Comparison of ENCODE assay signal across 31 cellular contexts in the genomic region with DNA sequence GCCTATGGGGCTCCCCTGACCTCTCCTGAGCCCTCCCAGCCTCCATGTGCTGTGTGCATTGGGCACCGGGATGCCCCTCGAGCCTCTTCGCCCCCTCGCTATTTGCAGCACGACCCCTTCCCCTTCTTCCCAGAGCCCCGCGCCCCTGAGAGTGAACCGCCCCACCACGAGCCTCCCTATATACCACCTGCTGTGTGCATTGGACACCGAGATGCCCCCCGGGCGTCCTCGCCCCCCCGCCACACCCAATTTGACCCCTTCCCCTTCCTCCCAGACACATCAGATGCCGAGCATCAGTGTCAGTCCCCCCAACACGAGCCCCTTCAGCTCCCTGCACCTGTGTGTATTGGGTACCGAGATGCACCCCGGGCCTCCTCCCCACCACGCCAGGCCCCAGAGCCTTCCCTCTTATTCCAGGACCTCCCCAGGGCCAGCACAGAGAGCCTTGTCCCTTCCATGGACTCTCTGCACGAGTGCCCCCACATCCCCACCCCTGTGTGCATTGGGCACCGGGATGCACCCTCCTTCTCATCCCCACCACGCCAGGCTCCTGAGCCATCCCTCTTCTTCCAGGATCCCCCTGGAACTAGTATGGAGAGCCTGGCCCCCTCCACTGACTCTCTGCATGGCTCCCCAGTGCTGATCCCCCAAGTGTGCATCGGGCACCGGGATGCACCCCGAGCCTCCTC.
"Had no signal": no experiment of that assay in that cellular context is flagged by ENCODE, and none has a peak within 500 bp of the region (broad histone marks: within the 10 kb centered on the region; RNA-seq: fewer than 3 reads in every experiment).

No MANE protein-coding gene starts in this region.

- H3K9me3 Mint-ChIP-seq: activated CD4-positive, alpha-beta memory T cell treated with anti-CD3 and anti-CD28 coated beads, Interleukin-2, amount 10 ng/mL, durations not matched to agents 7 days and 5 days; activated naive CD4-positive, alpha-beta T cell treated with anti-CD3 and anti-CD28 coated beads, Interleukin-2, amount 50 U/mL, for 24 hours; activated naive CD8-positive, alpha-beta T cell treated with anti-CD3 and anti-CD28 coated beads, Interleukin-2, amount 10 ng/mL, durations not matched to agents 7 days and 5 days; activated T-cell treated with anti-CD3 and anti-CD28 coated beads, Interleukin-2, amount 50 U/mL, for 72 hours; activated T-helper 2 cell treated with anti-CD3 and anti-CD28 coated beads, Interferon-gamma antibody, Interleukin-2, Interleukin-4, amounts not matched to agents 10 μg/mL and 5 μg/mL and 100 μg/mL, durations not matched to agents 14 hours and 24 hours and 36 hours had no signal

- H3K27ac Mint-ChIP-seq: activated CD4-positive, alpha-beta memory T cell treated with anti-CD3 and anti-CD28 coated beads, Interleukin-2, amount 10 ng/mL, durations not matched to agents 7 days and 5 days; activated CD8-positive, alpha-beta memory T cell treated with anti-CD3 and anti-CD28 coated beads, Interleukin-2, amount 10 ng/mL, durations not matched to agents 7 days and 5 days; activated naive CD4-positive, alpha-beta T cell treated with anti-CD3 and anti-CD28 coated beads, Interleukin-2, amount 50 U/mL, for 24 hours; activated naive CD8-positive, alpha-beta T cell treated with anti-CD3 and anti-CD28 coated beads, Interleukin-2, amount 10 ng/mL, durations not matched to agents 7 days and 5 days; activated T-cell treated with anti-CD3 and anti-CD28 coated beads, Interleukin-2, amount 50 U/mL, for 72 hours; activated T-helper 2 cell treated with anti-CD3 and anti-CD28 coated beads, Interferon-gamma antibody, Interleukin-2, Interleukin-4, amounts not matched to agents 10 μg/mL and 5 μg/mL and 100 μg/mL, durations not matched to agents 14 hours and 24 hours and 36 hours had no signal

- H3K36me3 ChIP-seq: ascending aorta, cardiac muscle cell, WERI-Rb-1 had no signal

- H3K4me3 ChIP-seq: ascending aorta, cardiac muscle cell, PC-9 had no signal

- H3K27me3 Mint-ChIP-seq: activated CD4-positive, alpha-beta memory T cell treated with anti-CD3 and anti-CD28 coated beads, Interleukin-2, amount 10 ng/mL, durations not matched to agents 7 days and 5 days; activated CD8-positive, alpha-beta memory T cell treated with anti-CD3 and anti-CD28 coated beads, Interleukin-2, amount 10 ng/mL, durations not matched to agents 7 days and 5 days; activated naive CD4-positive, alpha-beta T cell treated with anti-CD3 and anti-CD28 coated beads, Interleukin-2, amount 50 U/mL, for 24 hours; activated naive CD8-positive, alpha-beta T cell treated with anti-CD3 and anti-CD28 coated beads, Interleukin-2, amount 10 ng/mL, durations not matched to agents 7 days and 5 days had no signal

- ATAC-seq: activated CD8-positive, alpha-beta memory T cell treated with anti-CD3 and anti-CD28 coated beads, Interleukin-2, amount 10 ng/mL, durations not matched to agents 7 days and 5 days; Right ventricle myocardium inferior had no signal

- H3K27me3 ChIP-seq: ascending aorta, cardiac muscle cell had no signal

- H3K4me1 Mint-ChIP-seq: activated naive CD4-positive, alpha-beta T cell treated with anti-CD3 and anti-CD28 coated beads, Interleukin-2, amount 50 U/mL, for 24 hours had no signal

- DNase-seq: activated CD4-positive, alpha-beta T cell treated with anti-CD3 and anti-CD28 coated beads for 1 hour; activated CD4-positive, alpha-beta T cell treated with anti-CD3 and anti-CD28 coated beads for 48 hours; activated CD4-positive, CD25-positive, alpha-beta regulatory T cell; activated CD8-positive, alpha-beta memory T cell treated with anti-CD3 and anti-CD28 coated beads for 24 hours; activated CD8-positive, alpha-beta memory T cell treated with anti-CD3 and anti-CD28 coated beads, Interleukin-2, amount 10 ng/mL, durations not matched to agents 7 days and 5 days; activated CD8-positive, alpha-beta memory T cell treated with anti-CD3 and anti-CD28 coated beads, Interleukin-2, amount 50 U/mL, for 48 hours; activated gamma-delta T cell; activated naive CD4-positive, alpha-beta T cell treated with Interleukin-2 at 50 U/mL for 16 hours; activated naive CD8-positive, alpha-beta T cell treated with anti-CD3 and anti-CD28 coated beads, Interleukin-2, amount 10 ng/mL, durations not matched to agents 7 days and 5 days; activated T-cell treated with anti-CD3 and anti-CD28 coated beads, Interleukin-2, amount 50 U/mL, for 72 hours; amygdala; NCI-H1092 treated with DMSO at 0.1 percent for 48 hours; NCI-H1417; NCI-H146; NCI-H187; NCI-H2029 treated with DMSO at 0.1 percent for 48 hours; NCI-H2107; NCI-H2171; NCI-H510A; NCI-H526; NCI-H748 treated with DMSO at 0.1 percent for 48 hours; PC-9; SIG-M5; T1000; WERI-Rb-1 had no signal

- H3K4me3 Mint-ChIP-seq: activated CD4-positive, alpha-beta memory T cell treated with anti-CD3 and anti-CD28 coated beads, Interleukin-2, amount 10 ng/mL, durations not matched to agents 7 days and 5 days; activated CD8-positive, alpha-beta memory T cell treated with anti-CD3 and anti-CD28 coated beads, Interleukin-2, amount 10 ng/mL, durations not matched to agents 7 days and 5 days; activated naive CD4-positive, alpha-beta T cell treated with anti-CD3 and anti-CD28 coated beads, Interleukin-2, amount 50 U/mL, for 24 hours; activated naive CD8-positive, alpha-beta T cell treated with anti-CD3 and anti-CD28 coated beads, Interleukin-2, amount 10 ng/mL, durations not matched to agents 7 days and 5 days; activated T-cell treated with anti-CD3 and anti-CD28 coated beads, Interleukin-2, amount 50 U/mL, for 72 hours had no signal

- H3K36me3 Mint-ChIP-seq: activated CD8-positive, alpha-beta memory T cell treated with anti-CD3 and anti-CD28 coated beads, Interleukin-2, amount 10 ng/mL, durations not matched to agents 7 days and 5 days; activated naive CD8-positive, alpha-beta T cell treated with anti-CD3 and anti-CD28 coated beads, Interleukin-2, amount 10 ng/mL, durations not matched to agents 7 days and 5 days had no signal
